In the genomic region with DNA sequence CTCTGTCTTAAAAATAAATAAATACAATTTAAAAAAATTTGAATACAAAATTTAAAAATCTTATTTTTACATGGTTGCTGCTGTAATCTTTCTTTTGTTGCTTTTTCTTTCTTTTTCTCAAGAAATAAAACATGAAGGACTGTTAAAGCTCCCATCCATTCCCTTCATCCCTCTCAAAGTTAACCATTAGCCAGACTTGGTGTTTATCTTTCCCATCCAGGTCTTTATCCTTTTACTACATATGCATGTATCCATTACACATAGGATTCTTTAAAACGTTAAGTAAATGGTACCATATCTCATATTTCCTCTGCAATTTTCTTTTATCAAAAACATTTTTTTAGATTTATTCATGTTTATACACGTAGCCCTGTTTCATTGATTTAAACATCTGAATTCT, we compare ENCODE assay signal across 1 cellular context.
TF ChIP-seq lines count a peak whose summit lies in the region.

No MANE protein-coding gene starts in this region.

TF ChIP-seq in SK-N-SH, 30 proteins besides CTCF, POLR2A, EP300 and RAD21 (continued from another document):
- TF ChIP-seq, protein P1, sequence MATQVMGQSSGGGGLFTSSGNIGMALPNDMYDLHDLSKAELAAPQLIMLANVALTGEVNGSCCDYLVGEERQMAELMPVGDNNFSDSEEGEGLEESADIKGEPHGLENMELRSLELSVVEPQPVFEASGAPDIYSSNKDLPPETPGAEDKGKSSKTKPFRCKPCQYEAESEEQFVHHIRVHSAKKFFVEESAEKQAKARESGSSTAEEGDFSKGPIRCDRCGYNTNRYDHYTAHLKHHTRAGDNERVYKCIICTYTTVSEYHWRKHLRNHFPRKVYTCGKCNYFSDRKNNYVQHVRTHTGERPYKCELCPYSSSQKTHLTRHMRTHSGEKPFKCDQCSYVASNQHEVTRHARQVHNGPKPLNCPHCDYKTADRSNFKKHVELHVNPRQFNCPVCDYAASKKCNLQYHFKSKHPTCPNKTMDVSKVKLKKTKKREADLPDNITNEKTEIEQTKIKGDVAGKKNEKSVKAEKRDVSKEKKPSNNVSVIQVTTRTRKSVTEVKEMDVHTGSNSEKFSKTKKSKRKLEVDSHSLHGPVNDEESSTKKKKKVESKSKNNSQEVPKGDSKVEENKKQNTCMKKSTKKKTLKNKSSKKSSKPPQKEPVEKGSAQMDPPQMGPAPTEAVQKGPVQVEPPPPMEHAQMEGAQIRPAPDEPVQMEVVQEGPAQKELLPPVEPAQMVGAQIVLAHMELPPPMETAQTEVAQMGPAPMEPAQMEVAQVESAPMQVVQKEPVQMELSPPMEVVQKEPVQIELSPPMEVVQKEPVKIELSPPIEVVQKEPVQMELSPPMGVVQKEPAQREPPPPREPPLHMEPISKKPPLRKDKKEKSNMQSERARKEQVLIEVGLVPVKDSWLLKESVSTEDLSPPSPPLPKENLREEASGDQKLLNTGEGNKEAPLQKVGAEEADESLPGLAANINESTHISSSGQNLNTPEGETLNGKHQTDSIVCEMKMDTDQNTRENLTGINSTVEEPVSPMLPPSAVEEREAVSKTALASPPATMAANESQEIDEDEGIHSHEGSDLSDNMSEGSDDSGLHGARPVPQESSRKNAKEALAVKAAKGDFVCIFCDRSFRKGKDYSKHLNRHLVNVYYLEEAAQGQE (IDR thresholded peaks at IDR 0.05; ENCODE audit: low read depth, low read length) = no peak
- TF ChIP-seq, protein P2, sequence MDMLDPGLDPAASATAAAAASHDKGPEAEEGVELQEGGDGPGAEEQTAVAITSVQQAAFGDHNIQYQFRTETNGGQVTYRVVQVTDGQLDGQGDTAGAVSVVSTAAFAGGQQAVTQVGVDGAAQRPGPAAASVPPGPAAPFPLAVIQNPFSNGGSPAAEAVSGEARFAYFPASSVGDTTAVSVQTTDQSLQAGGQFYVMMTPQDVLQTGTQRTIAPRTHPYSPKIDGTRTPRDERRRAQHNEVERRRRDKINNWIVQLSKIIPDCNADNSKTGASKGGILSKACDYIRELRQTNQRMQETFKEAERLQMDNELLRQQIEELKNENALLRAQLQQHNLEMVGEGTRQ (IDR thresholded peaks at IDR 0.05; ENCODE audit: borderline replicate concordance, low read depth, low read length) = no peak
- TF ChIP-seq YY1 (IDR thresholded peaks at IDR 0.05; ENCODE audit: low read depth) = no peak
- no peak for TF ChIP-seq SIN3A (IDR thresholded peaks at IDR 0.05; ENCODE audit: borderline replicate concordance, low read depth, low read length)
- no peak for TF ChIP-seq EZH2phosphoT487 (IDR thresholded peaks at IDR 0.05; ENCODE audit: borderline replicate concordance, low read depth)
- TF ChIP-seq TEAD4 (IDR thresholded peaks at IDR 0.05; ENCODE audit: borderline replicate concordance, insufficient read depth) = no peak
- TF ChIP-seq, protein P3, sequence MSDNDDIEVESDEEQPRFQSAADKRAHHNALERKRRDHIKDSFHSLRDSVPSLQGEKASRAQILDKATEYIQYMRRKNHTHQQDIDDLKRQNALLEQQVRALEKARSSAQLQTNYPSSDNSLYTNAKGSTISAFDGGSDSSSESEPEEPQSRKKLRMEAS (IDR thresholded peaks at IDR 0.05; ENCODE audit: low read depth) = no peak
- TF ChIP-seq, protein P4, sequence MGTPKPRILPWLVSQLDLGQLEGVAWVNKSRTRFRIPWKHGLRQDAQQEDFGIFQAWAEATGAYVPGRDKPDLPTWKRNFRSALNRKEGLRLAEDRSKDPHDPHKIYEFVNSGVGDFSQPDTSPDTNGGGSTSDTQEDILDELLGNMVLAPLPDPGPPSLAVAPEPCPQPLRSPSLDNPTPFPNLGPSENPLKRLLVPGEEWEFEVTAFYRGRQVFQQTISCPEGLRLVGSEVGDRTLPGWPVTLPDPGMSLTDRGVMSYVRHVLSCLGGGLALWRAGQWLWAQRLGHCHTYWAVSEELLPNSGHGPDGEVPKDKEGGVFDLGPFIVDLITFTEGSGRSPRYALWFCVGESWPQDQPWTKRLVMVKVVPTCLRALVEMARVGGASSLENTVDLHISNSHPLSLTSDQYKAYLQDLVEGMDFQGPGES (IDR thresholded peaks at IDR 0.05; ENCODE audit: low read depth, low read length) = no peak
- TF ChIP-seq FOSL2 (IDR thresholded peaks at IDR 0.05; ENCODE audit: borderline replicate concordance, low read depth) = no peak
- TF ChIP-seq GATA2 (CRISPR knock-in tag; IDR thresholded peaks at IDR 0.05) = no peak
- TF ChIP-seq CHD2 (IDR thresholded peaks at IDR 0.05; ENCODE audit: low read length, partially characterized antibody) = no peak
- TF ChIP-seq, protein P5, sequence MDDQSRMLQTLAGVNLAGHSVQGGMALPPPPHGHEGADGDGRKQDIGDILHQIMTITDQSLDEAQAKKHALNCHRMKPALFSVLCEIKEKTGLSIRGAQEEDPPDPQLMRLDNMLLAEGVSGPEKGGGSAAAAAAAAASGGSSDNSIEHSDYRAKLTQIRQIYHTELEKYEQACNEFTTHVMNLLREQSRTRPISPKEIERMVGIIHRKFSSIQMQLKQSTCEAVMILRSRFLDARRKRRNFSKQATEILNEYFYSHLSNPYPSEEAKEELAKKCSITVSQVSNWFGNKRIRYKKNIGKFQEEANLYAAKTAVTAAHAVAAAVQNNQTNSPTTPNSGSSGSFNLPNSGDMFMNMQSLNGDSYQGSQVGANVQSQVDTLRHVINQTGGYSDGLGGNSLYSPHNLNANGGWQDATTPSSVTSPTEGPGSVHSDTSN (IDR thresholded peaks at IDR 0.05) = no peak
- TF ChIP-seq NRF1 (IDR thresholded peaks at IDR 0.05; ENCODE audit: low read depth, low read length) = no peak
- TF ChIP-seq JUND (IDR thresholded peaks at IDR 0.05) = no peak
- TF ChIP-seq FOXM1 (IDR thresholded peaks at IDR 0.05; ENCODE audit: low read depth) = no peak
- no peak for TF ChIP-seq SMC3 (IDR thresholded peaks at IDR 0.05; ENCODE audit: low read depth, low read length)
